Comparison of ENCODE assay signal across 31 cellular contexts in the genomic region with DNA sequence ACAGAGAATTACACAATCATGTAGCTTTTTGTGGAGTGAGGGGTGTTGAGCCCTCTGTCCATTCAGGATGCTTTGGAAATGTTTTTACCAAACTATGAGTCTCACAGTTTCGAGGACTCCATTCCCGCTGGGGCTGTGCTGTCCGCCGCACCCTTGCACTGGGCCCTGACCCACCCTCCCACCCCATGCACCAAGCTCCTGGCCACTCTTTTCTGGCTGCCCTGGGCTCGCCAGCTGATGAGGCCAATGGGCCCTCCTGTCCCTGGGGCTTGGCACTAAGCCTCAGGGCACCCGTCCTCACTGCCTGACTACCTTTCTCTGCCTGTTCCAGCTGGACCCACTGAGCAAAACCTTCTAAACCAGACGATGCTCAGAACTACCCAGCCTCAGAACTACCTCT.
"Had no signal": no experiment of that assay in that cellular context is flagged by ENCODE, and none has a peak within 500 bp of the region (broad histone marks: within the 10 kb centered on the region; RNA-seq: fewer than 3 reads in every experiment).

No MANE protein-coding gene starts in this region.

- H3K9me3 ChIP-seq: ascending aorta had no signal

- H3K27me3 Mint-ChIP-seq: activated B cell treated with CpG ODN at 0.5 μM for 24 hours; activated CD8-positive, alpha-beta T cell treated with anti-CD3 and anti-CD28 coated beads for 36 hours; activated naive CD4-positive, alpha-beta T cell treated with anti-CD3 and anti-CD28 coated beads, Interleukin-2, amount 10 ng/mL, durations not matched to agents 7 days and 5 days; activated naive CD8-positive, alpha-beta T cell treated with anti-CD3 and anti-CD28 coated beads, Interleukin-2, amount 10 ng/mL, durations not matched to agents 7 days and 5 days; brain; central memory CD8-positive, alpha-beta T cell; dendritic cell treated with granulocyte-macrophage colony-stimulating factor and Interleukin-4, amounts not matched to agents 40 ng/mL and 50 ng/mL, for 4 days had no signal

- H3K27ac ChIP-seq: ascending aorta, breast epithelium, cardiac muscle cell, coronary artery, WERI-Rb-1 had no signal

- H3K27ac Mint-ChIP-seq: activated B cell treated with CpG ODN at 0.5 μM for 24 hours; activated CD8-positive, alpha-beta T cell treated with anti-CD3 and anti-CD28 coated beads for 36 hours; activated naive CD4-positive, alpha-beta T cell treated with anti-CD3 and anti-CD28 coated beads, Interleukin-2, amount 10 ng/mL, durations not matched to agents 7 days and 5 days; activated naive CD4-positive, alpha-beta T cell treated with anti-CD3 and anti-CD28 coated beads, Interleukin-2, amount 50 U/mL, for 72 hours; activated naive CD8-positive, alpha-beta T cell treated with anti-CD3 and anti-CD28 coated beads, Interleukin-2, amount 10 ng/mL, durations not matched to agents 7 days and 5 days; activated T-helper 17 cell treated with anti-CD3 and anti-CD28 coated beads, Interleukin-2, amount 50 U/mL, for 72 hours; brain; dendritic cell treated with granulocyte-macrophage colony-stimulating factor and Interleukin-4, amounts not matched to agents 40 ng/mL and 50 ng/mL, for 4 days; endodermal cell; T-helper 17 cell; T-helper 2 cell treated with Interferon-gamma antibody and Interleukin-4, amounts not matched to agents 5 μg/mL and 100 μg/mL, for 36 hours had no signal

- H3K4me1 ChIP-seq: ascending aorta, breast epithelium had no signal

- H3K9me3 Mint-ChIP-seq: activated CD8-positive, alpha-beta T cell treated with anti-CD3 and anti-CD28 coated beads for 36 hours; activated naive CD4-positive, alpha-beta T cell treated with anti-CD3 and anti-CD28 coated beads, Interleukin-2, amount 50 U/mL, for 72 hours; activated T-cell treated with anti-CD3 and anti-CD28 coated beads, Interleukin-2, amount 50 U/mL, for 4 hours; activated T-helper 17 cell treated with anti-CD3 and anti-CD28 coated beads, Interleukin-2, amount 50 U/mL, for 72 hours; central memory CD8-positive, alpha-beta T cell; endodermal cell had no signal

- DNase-seq: activated B cell treated with CpG ODN at 0.5 μM for 24 hours; activated CD4-positive, alpha-beta T cell treated with anti-CD3 and anti-CD28 coated beads for 48 hours; activated CD4-positive, alpha-beta T cell treated with anti-CD3 and anti-CD28 coated beads, Interleukin-2, amount 50 U/mL, for 1 hour; activated CD4-positive, alpha-beta T cell treated with anti-CD3 and anti-CD28 coated beads, Interleukin-2, amount 50 U/mL, for 48 hours; activated CD8-positive, alpha-beta memory T cell treated with anti-CD3 and anti-CD28 coated beads for 24 hours; activated CD8-positive, alpha-beta T cell treated with anti-CD3 and anti-CD28 coated beads for 36 hours; activated gamma-delta T cell; activated naive CD4-positive, alpha-beta T cell; activated naive CD4-positive, alpha-beta T cell treated with anti-CD3 and anti-CD28 coated beads, Interleukin-2, amount 10 ng/mL, durations not matched to agents 7 days and 5 days; activated T-cell treated with anti-CD3 and anti-CD28 coated beads, Interleukin-2, amount 50 U/mL, for 4 hours; effector memory CD4-positive, alpha-beta T cell; foreskin fibroblast; T-helper 1 cell; T-helper 17 cell; T1000; WERI-Rb-1 had no signal

- H3K36me3 ChIP-seq: ascending aorta, breast epithelium, cardiac muscle cell, WERI-Rb-1 had no signal

- H3K4me1 Mint-ChIP-seq: activated B cell treated with CpG ODN at 0.5 μM for 24 hours; activated naive CD4-positive, alpha-beta T cell treated with anti-CD3 and anti-CD28 coated beads, Interleukin-2, amount 10 ng/mL, durations not matched to agents 7 days and 5 days; activated naive CD8-positive, alpha-beta T cell treated with anti-CD3 and anti-CD28 coated beads, Interleukin-2, amount 10 ng/mL, durations not matched to agents 7 days and 5 days; activated T-helper 17 cell treated with anti-CD3 and anti-CD28 coated beads, Interleukin-2, amount 50 U/mL, for 72 hours; central memory CD8-positive, alpha-beta T cell; endodermal cell; T-helper 17 cell had no signal

- ATAC-seq: activated CD4-positive, CD25-positive, alpha-beta regulatory T cell treated with anti-CD3 and anti-CD28 coated beads, Interleukin-2, amount 50 U/mL, for 24 hours; activated CD8-positive, alpha-beta T cell treated with anti-CD3 and anti-CD28 coated beads for 36 hours; activated naive CD4-positive, alpha-beta T cell treated with anti-CD3 and anti-CD28 coated beads, Interleukin-2, amount 50 U/mL, for 72 hours; activated T-cell treated with anti-CD3 and anti-CD28 coated beads, Interleukin-2, amount 50 U/mL, for 4 hours; activated T-helper 17 cell treated with anti-CD3 and anti-CD28 coated beads, Interleukin-2, amount 50 U/mL, for 72 hours; esophagus mucosa; T-helper 17 cell had no signal

- H3K4me3 ChIP-seq: ascending aorta, breast epithelium, cardiac muscle cell, coronary artery, dorsolateral prefrontal cortex had no signal

- H3K36me3 Mint-ChIP-seq: activated naive CD4-positive, alpha-beta T cell treated with anti-CD3 and anti-CD28 coated beads, Interleukin-2, amount 10 ng/mL, durations not matched to agents 7 days and 5 days; activated naive CD4-positive, alpha-beta T cell treated with anti-CD3 and anti-CD28 coated beads, Interleukin-2, amount 50 U/mL, for 72 hours; activated naive CD8-positive, alpha-beta T cell treated with anti-CD3 and anti-CD28 coated beads, Interleukin-2, amount 10 ng/mL, durations not matched to agents 7 days and 5 days had no signal

- H3K4me3 Mint-ChIP-seq: activated B cell treated with CpG ODN at 0.5 μM for 24 hours; activated CD8-positive, alpha-beta T cell treated with anti-CD3 and anti-CD28 coated beads for 36 hours; activated naive CD4-positive, alpha-beta T cell treated with anti-CD3 and anti-CD28 coated beads, Interleukin-2, amount 10 ng/mL, durations not matched to agents 7 days and 5 days; activated naive CD8-positive, alpha-beta T cell treated with anti-CD3 and anti-CD28 coated beads, Interleukin-2, amount 10 ng/mL, durations not matched to agents 7 days and 5 days; activated T-cell treated with anti-CD3 and anti-CD28 coated beads, Interleukin-2, amount 50 U/mL, for 4 hours; activated T-helper 17 cell treated with anti-CD3 and anti-CD28 coated beads, Interleukin-2, amount 50 U/mL, for 72 hours; brain; central memory CD8-positive, alpha-beta T cell; dendritic cell treated with granulocyte-macrophage colony-stimulating factor and Interleukin-4, amounts not matched to agents 40 ng/mL and 50 ng/mL, for 4 days; endodermal cell; T-helper 17 cell; T-helper 2 cell treated with Interferon-gamma antibody and Interleukin-4, amounts not matched to agents 5 μg/mL and 100 μg/mL, for 36 hours had no signal

- H3K27me3 ChIP-seq: ascending aorta, breast epithelium, cardiac muscle cell, dorsolateral prefrontal cortex had no signal
